ENCODE assay signal across 8 cellular contexts in the genomic region with DNA sequence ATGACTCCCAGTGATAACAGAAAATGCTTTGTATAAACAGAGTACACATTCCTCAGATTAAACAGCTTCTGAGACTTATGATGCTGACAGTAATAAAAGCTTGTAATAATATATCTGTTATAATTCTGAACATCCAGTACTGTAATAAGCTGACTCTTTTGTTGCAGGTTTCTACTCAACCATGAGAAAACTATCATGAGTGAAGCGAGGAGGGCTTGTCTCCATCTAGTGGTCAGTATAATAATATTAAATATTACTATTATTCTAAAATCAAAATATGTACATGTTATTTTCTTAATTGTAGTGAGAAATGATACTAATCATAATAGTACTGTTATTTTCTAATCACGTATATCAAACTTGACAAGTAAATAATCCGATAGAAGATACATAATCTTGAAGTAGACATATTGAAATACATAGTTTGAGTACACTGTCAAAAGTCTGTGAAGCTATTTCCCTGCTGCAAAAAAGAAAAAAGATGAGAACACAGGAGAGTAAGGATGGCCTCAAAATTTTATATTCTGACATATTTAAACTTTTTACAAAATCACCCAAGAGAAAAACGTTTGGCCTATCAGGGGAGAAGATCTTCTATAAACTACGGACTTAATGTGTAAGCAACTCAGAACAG.
A peak's percentile ranks its signal among the peaks of the same experiment; 100 is the strongest.
DNase-seq lines count a peak whose midpoint lies in the region; ATAC-seq and TF ChIP-seq lines count a peak whose summit lies in the region.

No MANE protein-coding gene starts in this region.

- H3K4me1 Mint-ChIP-seq in osteocyte (ENCODE audit: unreplicated experiment), result peaks cover 9% of the 10 kb centered on the region
- no peaks in the 10 kb centered on the region for H3K4me1 Mint-ChIP-seq in activated T-cell treated with anti-CD3 and anti-CD28 coated beads, Interleukin-2, amount 50 U/mL, for 72 hours (ENCODE audit: low read depth)

- H3K27me3 Mint-ChIP-seq in osteocyte (ENCODE audit: unreplicated experiment), result no peaks in the 10 kb centered on the region
- H3K27me3 Mint-ChIP-seq in activated T-cell treated with anti-CD3 and anti-CD28 coated beads, Interleukin-2, amount 50 U/mL, for 72 hours (ENCODE audit: low read depth), result peaks cover 8% of the 10 kb centered on the region

- H3K27ac Mint-ChIP-seq in osteocyte (ENCODE audit: unreplicated experiment), result no peak overlapping the region
- H3K27ac Mint-ChIP-seq in activated T-cell treated with anti-CD3 and anti-CD28 coated beads, Interleukin-2, amount 50 U/mL, for 72 hours, result no peak overlapping the region

- ATAC-seq in GM18502 (IDR thresholded peaks at IDR 0.05; ENCODE audit: poor library complexity, unreplicated experiment) (peak; percentile 55), HG02938 (IDR thresholded peaks at IDR 0.05; ENCODE audit: unreplicated experiment) (no peak)
- ATAC-seq in activated T-cell treated with anti-CD3 and anti-CD28 coated beads, Interleukin-2, amount 50 U/mL, for 72 hours (replicated peaks in 1 of 2), result no peak

- no peak overlapping the region for H3K4me3 Mint-ChIP-seq in osteocyte (ENCODE audit: unreplicated experiment)
- no peak overlapping the region for H3K4me3 Mint-ChIP-seq in activated T-cell treated with anti-CD3 and anti-CD28 coated beads, Interleukin-2, amount 50 U/mL, for 72 hours

- peak; percentile 68 for TF ChIP-seq CTCF in osteocyte (IDR thresholded peaks at IDR 0.05)

- no peaks in the 10 kb centered on the region for H3K36me3 Mint-ChIP-seq in osteocyte (ENCODE audit: unreplicated experiment)
- H3K36me3 Mint-ChIP-seq in activated T-cell treated with anti-CD3 and anti-CD28 coated beads, Interleukin-2, amount 50 U/mL, for 72 hours (ENCODE audit: insufficient read depth in 2 of 2), result no peaks in the 10 kb centered on the region

- no peaks in the 10 kb centered on the region for H3K9me3 Mint-ChIP-seq in osteocyte (ENCODE audit: unreplicated experiment)
- no peaks in the 10 kb centered on the region for H3K9me3 Mint-ChIP-seq in activated T-cell treated with anti-CD3 and anti-CD28 coated beads, Interleukin-2, amount 50 U/mL, for 72 hours

- DNase-seq in NCI-H446 treated with DMSO at 0.1 percent for 48 hours (lab: John Stamatoyannopoulos, UW), result peak; percentile 3
- peak; percentile 23 to 62 for DNase-seq in dermis microvascular lymphatic vessel endothelial cell (ENCODE audit: low read depth in 2 of 2)
- DNase-seq in osteocyte (ENCODE audit: extremely low spot score, unreplicated experiment), result no peak
- no peak for DNase-seq in GM19240 (ENCODE audit: insufficient read length, low spot score)
- DNase-seq in stimulated activated CD4-positive, alpha-beta T cell treated with anti-CD3 and anti-CD28 coated beads, Interleukin-4, amount 100 ng/mL, for 24 hours, result no peak
- no peak for DNase-seq in activated T-cell treated with anti-CD3 and anti-CD28 coated beads, Interleukin-2, amount 50 U/mL, for 72 hours

Comparison
In these comparisons a context has a peak if more than half of its experiments do, and no peak if none do; other contexts are left out.
1. DNase-seq: peak in NCI-H446 treated with DMSO at 0.1 percent for 48 hours (single experiment) and dermis microvascular lymphatic vessel endothelial cell (2 of 2); none in osteocyte (single experiment), GM19240 (single experiment), stimulated activated CD4-positive, alpha-beta T cell treated with anti-CD3 and anti-CD28 coated beads, Interleukin-4, amount 100 ng/mL, for 24 hours (single experiment) and activated T-cell treated with anti-CD3 and anti-CD28 coated beads, Interleukin-2, amount 50 U/mL, for 72 hours (0 of 2).